In genomic region chr17:29791336-29791735, GRCh38 we compare ENCODE assay signal across 26 cellular contexts.
"Had no signal": no experiment of that assay in that cellular context is flagged by ENCODE, and none has a peak within 500 bp of the region (broad histone marks: within the 10 kb centered on the region; RNA-seq: fewer than 3 reads in every experiment).

No MANE protein-coding gene starts in this region.

- H3K9me3 ChIP-seq: gastrocnemius medialis, left lung, pancreas, prostate gland, right atrium auricular region, thoracic aorta, transverse colon, upper lobe of right lung, uterus had no signal

- H3K36me3 ChIP-seq: gastrocnemius medialis, pancreas, prostate gland, right atrium auricular region, thoracic aorta, transverse colon, upper lobe of right lung, uterus had no signal

- ATAC-seq: gastrocnemius medialis; left cardiac atrium; left lung; naive thymus-derived CD8-positive, alpha-beta T cell; pancreas; sciatic nerve; upper lobe of right lung had no signal

- H3K27me3 ChIP-seq: gastrocnemius medialis, left lung, pancreas, right atrium auricular region, transverse colon, upper lobe of right lung, uterus had no signal

- H3K27ac ChIP-seq: coronary artery, gastrocnemius medialis, left lung, pancreas, prostate gland, right atrium auricular region, thoracic aorta, transverse colon, upper lobe of right lung, uterus had no signal

- H3K9me3 Mint-ChIP-seq: naive thymus-derived CD8-positive, alpha-beta T cell had no signal

- FAIRE-seq: endothelial cell of umbilical vein, kidney, pancreas had no signal

- H3K4me2 ChIP-seq: smooth muscle cell had no signal

- H3K4me3 ChIP-seq: coronary artery, gastrocnemius medialis, left lung, pancreas, prostate gland, right atrium auricular region, smooth muscle cell, thoracic aorta, transverse colon, upper lobe of right lung, uterus had no signal

- H3K4me3 Mint-ChIP-seq: naive thymus-derived CD8-positive, alpha-beta T cell had no signal

- DNase-seq: dermis blood vessel endothelial cell; effector memory CD4-positive, alpha-beta T cell; gastrocnemius medialis; head of caudate nucleus; kidney; left cardiac atrium; left lung; mesendoderm; midbrain; naive thymus-derived CD8-positive, alpha-beta T cell; pancreas; stimulated activated CD4-positive, alpha-beta T cell treated with anti-CD3 and anti-CD28 coated beads, Interleukin-12 subunit alpha, Interleukin-12 subunit beta, amount 100 ng/mL, for 4 hours; stimulated activated CD4-positive, alpha-beta T cell treated with anti-CD3 and anti-CD28 coated beads, Interleukin-1b, Interleukin-23, amount 100 ng/mL, for 48 hours; stimulated activated CD4-positive, alpha-beta T cell treated with anti-CD3 and anti-CD28 coated beads, Interleukin-4, amount 100 ng/mL, for 1 hour; stimulated activated CD8-positive, alpha-beta memory T cell treated with anti-CD3 and anti-CD28 coated beads, Interleukin-4, amount 100 ng/mL, for 48 hours; stimulated activated naive CD4-positive, alpha-beta T cell treated with Interleukin-2 at 50 U/mL for 16 hours; transverse colon; upper lobe of right lung; uterus had no signal

- H3K27ac Mint-ChIP-seq: naive thymus-derived CD8-positive, alpha-beta T cell had no signal

- H3K4me1 ChIP-seq: prostate gland, uterus had no signal

- H3K27me3 Mint-ChIP-seq: naive thymus-derived CD8-positive, alpha-beta T cell had no signal
